12 cellular contexts compared by ENCODE assay signal in genomic region chr14:95200404-95200803, GRCh38. TPM values are rescaled to one million over a fixed set of nuclear protein-coding genes. Genes with fewer than 3 reads are reported as not detected.
A peak's percentile ranks its signal among the peaks of the same experiment; 100 is the strongest.
DNase-seq lines count a peak whose midpoint lies in the region; ATAC-seq and TF ChIP-seq lines count a peak whose summit lies in the region.
"Had no signal": no experiment of that assay in that cellular context is flagged by ENCODE, and none has a peak within 500 bp of the region (broad histone marks: within the 10 kb centered on the region; RNA-seq: fewer than 3 reads in every experiment).

No MANE protein-coding gene starts in this region.

- TF ChIP-seq CTCF in glutamatergic neuron (IDR thresholded peaks at IDR 0.05; ENCODE audit: partially characterized antibody, unreplicated experiment) (no peak), upper lobe of right lung (IDR thresholded peaks at IDR 0.05) (no peak), omental fat pad (IDR thresholded peaks at IDR 0.05) (no peak), GM10248 (IDR thresholded peaks at IDR 0.05; ENCODE audit: control extremely low read depth, extremely low read depth, low read depth, missing control alignments) (no peak)

- H3K27ac ChIP-seq in upper lobe of right lung: no peak overlapping the region

- no peaks in the 10 kb centered on the region for H3K4me1 Mint-ChIP-seq in activated CD8-positive, alpha-beta memory T cell treated with anti-CD3 and anti-CD28 coated beads, Interleukin-2, amount 10 ng/mL, durations not matched to agents 7 days and 5 days
- H3K4me1 Mint-ChIP-seq in glutamatergic neuron (ENCODE audit: low read depth, unreplicated experiment): peaks cover 18% of the 10 kb centered on the region

- H3K27ac Mint-ChIP-seq in activated CD8-positive, alpha-beta memory T cell treated with anti-CD3 and anti-CD28 coated beads, Interleukin-2, amount 10 ng/mL, durations not matched to agents 7 days and 5 days: no peak overlapping the region
- H3K27ac Mint-ChIP-seq in glutamatergic neuron (ENCODE audit: unreplicated experiment): peak overlapping the region; percentile 33

- peaks cover 4% of the 10 kb centered on the region for H3K27me3 ChIP-seq in upper lobe of right lung

- H3K9me3 ChIP-seq in upper lobe of right lung: no peaks in the 10 kb centered on the region

- no peaks in the 10 kb centered on the region for H3K9me3 Mint-ChIP-seq in activated CD8-positive, alpha-beta memory T cell treated with anti-CD3 and anti-CD28 coated beads, Interleukin-2, amount 10 ng/mL, durations not matched to agents 7 days and 5 days (ENCODE audit: low read depth)
- H3K9me3 Mint-ChIP-seq in glutamatergic neuron (ENCODE audit: unreplicated experiment): peaks cover 10% of the 10 kb centered on the region

- peaks cover 6% of the 10 kb centered on the region for H3K27me3 Mint-ChIP-seq in activated CD8-positive, alpha-beta memory T cell treated with anti-CD3 and anti-CD28 coated beads, Interleukin-2, amount 10 ng/mL, durations not matched to agents 7 days and 5 days
- peaks cover 2% of the 10 kb centered on the region for H3K27me3 Mint-ChIP-seq in glutamatergic neuron (ENCODE audit: unreplicated experiment)

- no peaks in the 10 kb centered on the region for H3K36me3 Mint-ChIP-seq in activated CD8-positive, alpha-beta memory T cell treated with anti-CD3 and anti-CD28 coated beads, Interleukin-2, amount 10 ng/mL, durations not matched to agents 7 days and 5 days
- H3K36me3 Mint-ChIP-seq in glutamatergic neuron (ENCODE audit: unreplicated experiment): peaks cover 11% of the 10 kb centered on the region

- no peak for ATAC-seq in activated CD8-positive, alpha-beta memory T cell treated with anti-CD3 and anti-CD28 coated beads, Interleukin-2, amount 10 ng/mL, durations not matched to agents 7 days and 5 days
- peak; percentile 91 for ATAC-seq in upper lobe of right lung
- no peak for ATAC-seq in omental fat pad (ENCODE audit: low FRiP score)
- ATAC-seq in GM21360 (IDR thresholded peaks at IDR 0.05; ENCODE audit: unreplicated experiment): no peak

- H3K4me1 ChIP-seq in upper lobe of right lung: no peaks in the 10 kb centered on the region

- DNase-seq in activated CD8-positive, alpha-beta memory T cell treated with anti-CD3 and anti-CD28 coated beads, Interleukin-2, amount 10 ng/mL, durations not matched to agents 7 days and 5 days: peak; percentile 31
- no peak for DNase-seq in activated CD8-positive, alpha-beta memory T cell treated with anti-CD3 and anti-CD28 coated beads, Interleukin-2, amount 50 U/mL, for 4 hours
- DNase-seq in NCI-H510A (lab: John Stamatoyannopoulos, UW) (peak; percentile 76), glutamatergic neuron (no peak), upper lobe of right lung (peak; percentile 87), omental fat pad (ENCODE audit: low spot score) (no peak), GM10248 (ENCODE audit: extremely low spot score) (no peak)
- DNase-seq: Karpas-422, NCI-H2227 treated with DMSO at 0.1 percent for 48 hours, RPMI8226 had no signal

- intact Hi-C loops in upper lobe of right lung (cut with DNase I): no loop called here

- CTCF ChIA-PET in activated CD8-positive, alpha-beta memory T cell treated with anti-CD3 and anti-CD28 coated beads, Interleukin-2, amount 10 ng/mL, durations not matched to agents 7 days and 5 days (lab: Charles Lee): interaction anchor here (1.4 kb wide), 1 partner anchor 11 kb away, joined by 3 read pairs; no protein-coding TSS in a partner anchor
- CTCF ChIA-PET in GM10248 (lab: Yijun Ruan, JAX): no interaction called here

- H3K4me3 Mint-ChIP-seq in activated CD8-positive, alpha-beta memory T cell treated with anti-CD3 and anti-CD28 coated beads, Interleukin-2, amount 10 ng/mL, durations not matched to agents 7 days and 5 days: no peak overlapping the region
- no peak overlapping the region for H3K4me3 Mint-ChIP-seq in glutamatergic neuron (ENCODE audit: unreplicated experiment)

- H3K36me3 ChIP-seq in upper lobe of right lung: peaks cover 11% of the 10 kb centered on the region

- H3K4me3 ChIP-seq in upper lobe of right lung: no peak overlapping the region
- H3K4me3 ChIP-seq: smooth muscle cell had no signal

- POLR2A ChIA-PET in GM10248 (lab: Yijun Ruan, JAX): no interaction called here

RNA-seq across cellular contexts. Expression of gene DICER1, which starts 43.1 kb away (rescaled TPM):
- 10 to 100 TPM; 61.4 to 75.6 TPM for total RNA-seq in activated CD8-positive, alpha-beta memory T cell treated with anti-CD3 and anti-CD28 coated beads, Interleukin-2, amount 10 ng/mL, durations not matched to agents 7 days and 5 days
- 113 TPM for total RNA-seq in glutamatergic neuron (ENCODE audit: unreplicated experiment)
- total RNA-seq in upper lobe of right lung: 71.1 TPM
- 100 to 1,000 TPM in 2 of 4 donors, 10 to 100 TPM in 2; 64.7 to 137 (median 87.6) TPM for total RNA-seq in omental fat pad

Comparison
In these comparisons a context has a peak if more than half of its experiments do, and no peak if none do; other contexts are left out.
1. DNase-seq: peak in activated CD8-positive, alpha-beta memory T cell treated with anti-CD3 and anti-CD28 coated beads, Interleukin-2, amount 10 ng/mL, durations not matched to agents 7 days and 5 days (single experiment), NCI-H510A (single experiment) and upper lobe of right lung (single experiment); none in activated CD8-positive, alpha-beta memory T cell treated with anti-CD3 and anti-CD28 coated beads, Interleukin-2, amount 50 U/mL, for 4 hours (single experiment), glutamatergic neuron (single experiment), omental fat pad (single experiment) and GM10248 (single experiment).